Comparison of ENCODE assay signal across 8 cellular contexts in genomic region chr10:25080880-25081581, GRCh38.
DNase-seq lines count a peak whose midpoint lies in the region; ATAC-seq and TF ChIP-seq lines count a peak whose summit lies in the region.

No MANE protein-coding gene starts in this region.

- peaks cover 13% of the 10 kb centered on the region for H3K27me3 Mint-ChIP-seq in activated B cell treated with CpG ODN at 0.5 μM for 24 hours

- no peak overlapping the region for H3K4me3 Mint-ChIP-seq in activated B cell treated with CpG ODN at 0.5 μM for 24 hours

- H3K4me1 Mint-ChIP-seq in activated B cell treated with CpG ODN at 0.5 μM for 24 hours: no peaks in the 10 kb centered on the region

- H3K9me3 Mint-ChIP-seq in activated B cell treated with CpG ODN at 0.5 μM for 24 hours: no peaks in the 10 kb centered on the region

- intact Hi-C loops in activated B cell treated with CpG ODN at 0.5 μM for 24 hours (cut with micrococcal nuclease): loop anchor here (1.0 to 10.0 kb wide), 5 partner anchors 129 to 886 kb away; partner anchors contain the start of gene PRTFDC1

- H3K36me3 Mint-ChIP-seq in activated B cell treated with CpG ODN at 0.5 μM for 24 hours (ENCODE audit: low read depth): no peaks in the 10 kb centered on the region

- no peak for TF ChIP-seq CTCF in activated B cell treated with CpG ODN at 0.5 μM for 24 hours (IDR thresholded peaks at IDR 0.05)

- no peak overlapping the region for H3K27ac Mint-ChIP-seq in activated B cell treated with CpG ODN at 0.5 μM for 24 hours

- CTCF ChIA-PET in activated B cell treated with CpG ODN at 0.5 μM for 24 hours (lab: Charles Lee): interaction anchor here (0.9 to 2.4 kb wide), 8 partner anchors 10 to 464 kb away, joined by 3 to 20 read pairs (median 4); no protein-coding TSS in a partner anchor

- ATAC-seq in GM19023 (IDR thresholded peaks at IDR 0.05; ENCODE audit: unreplicated experiment): peak; percentile 68
- peak; percentile 87 for ATAC-seq in HG03175 (IDR thresholded peaks at IDR 0.05; ENCODE audit: unreplicated experiment)
- ATAC-seq in activated B cell treated with CpG ODN at 0.5 μM for 24 hours (ENCODE audit: low read depth): peak; percentile 28

- DNase-seq in AG20443 (ENCODE audit: low spot score) (peak; percentile 86), NCI-H2227 treated with DMSO at 0.1 percent for 48 hours (lab: John Stamatoyannopoulos, UW) (peak; percentile 86), activated B cell treated with CpG ODN at 0.5 μM for 24 hours (peak; percentile 33), kidney tubule cell (ENCODE audit: low spot score) (peak; percentile 82)
- DNase-seq in central memory CD4-positive, alpha-beta T cell: peak; percentile 41
- peak; percentile 50 to 59 for DNase-seq in stimulated activated CD4-positive, alpha-beta T cell treated with anti-CD3 and anti-CD28 coated beads, Interleukin-2, amount 100 ng/mL, for 48 hours

- POLR2A ChIA-PET in activated B cell treated with CpG ODN at 0.5 μM for 24 hours (lab: Charles Lee): no interaction called here

Comparison
In these comparisons a context has a peak if more than half of its experiments do, and no peak if none do; other contexts are left out.
1. Peak in every context shown above with its lines: DNase-seq and ATAC-seq.
2. DNase-seq: peak in every context shown above with its lines; median percentile 86 in AG20443; 86 in NCI-H2227 treated with DMSO at 0.1 percent for 48 hours; 82 in kidney tubule cell; 54 in stimulated activated CD4-positive, alpha-beta T cell treated with anti-CD3 and anti-CD28 coated beads, Interleukin-2, amount 100 ng/mL, for 48 hours; 41 in central memory CD4-positive, alpha-beta T cell; 33 in activated B cell treated with CpG ODN at 0.5 μM for 24 hours.
3. ATAC-seq: peak in every context shown above with its lines; median percentile 87 in HG03175; 68 in GM19023; 28 in activated B cell treated with CpG ODN at 0.5 μM for 24 hours.